ENCODE assay signal across 9 cellular contexts in the genomic region with DNA sequence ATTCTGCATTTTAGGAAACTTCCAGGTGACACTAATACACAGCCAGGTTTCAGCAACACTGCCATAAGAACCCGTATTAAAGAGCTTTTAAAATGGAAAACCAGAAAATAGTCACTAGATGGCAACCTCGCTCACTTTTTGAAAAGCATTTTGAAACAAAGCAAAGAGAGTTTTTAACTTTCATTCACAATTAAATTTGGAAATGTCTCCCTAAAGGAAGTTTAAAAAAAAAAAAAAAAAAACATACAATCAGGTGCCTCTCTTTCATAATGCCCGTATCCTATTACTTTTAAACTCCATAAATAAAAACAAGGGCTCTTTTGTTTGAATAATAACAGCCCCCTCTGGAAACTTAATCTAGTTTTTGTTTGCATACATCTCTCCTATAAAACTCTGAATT. TPM values are rescaled to one million over a fixed set of nuclear protein-coding genes. Genes with fewer than 3 reads are reported as not detected.
DNase-seq lines count a peak whose midpoint lies in the region; ATAC-seq, FAIRE-seq and TF ChIP-seq lines count a peak whose summit lies in the region.
"Had no signal": no experiment of that assay in that cellular context is flagged by ENCODE, and none has a peak within 500 bp of the region (broad histone marks: within the 10 kb centered on the region; RNA-seq: fewer than 3 reads in every experiment).

No MANE protein-coding gene starts in this region.

- H3K79me2 ChIP-seq in keratinocyte (ENCODE audit: control insufficient read depth, insufficient read depth, low read length) = no peaks in the 10 kb centered on the region

- peak; percentile 65 for DNase-seq in NCI-H510A treated with DMSO at 0.1 percent for 48 hours (lab: John Stamatoyannopoulos, UW)
- no peak for DNase-seq in NCI-H510A (lab: John Stamatoyannopoulos, UW)
- DNase-seq in NAMALWA (ENCODE audit: low spot score) = peak; percentile 57
- DNase-seq in adrenal gland = no peak
- no peak for DNase-seq in keratinocyte (ENCODE audit: low read depth, low spot score)
- no peak for DNase-seq in HK-2 (ENCODE audit: unreplicated experiment)
- DNase-seq in activated CD8-positive, alpha-beta memory T cell treated with anti-CD3 and anti-CD28 coated beads, Interleukin-2, amount 10 ng/mL, durations not matched to agents 7 days and 5 days = no peak

- intact Hi-C loops in adrenal gland (cut with DNase I) = loop anchor here (5.0 to 10.0 kb wide), 2 partner anchors 359 to 362 kb away; no protein-coding TSS in a partner anchor

- H3K9me3 ChIP-seq in adrenal gland (replicated peaks in 1 of 3) (no peaks in the 10 kb centered on the region), keratinocyte (ENCODE audit: control insufficient read depth, low read depth, low read length) (no peaks in the 10 kb centered on the region)

- no peak for ATAC-seq in HG03354 (IDR thresholded peaks at IDR 0.05; ENCODE audit: poor library complexity, severe bottlenecking, unreplicated experiment)
- no peak for ATAC-seq in activated CD8-positive, alpha-beta memory T cell treated with anti-CD3 and anti-CD28 coated beads, Interleukin-2, amount 10 ng/mL, durations not matched to agents 7 days and 5 days

- FAIRE-seq in keratinocyte (lab: Jason Lieb, UNC) = no peak

- H3K4me2 ChIP-seq in keratinocyte (ENCODE audit: control insufficient read depth, extremely low read depth, insufficient read depth, low read depth, low read length) = no peak overlapping the region

- no peaks in the 10 kb centered on the region for H4K20me1 ChIP-seq in keratinocyte (ENCODE audit: control insufficient read depth, extremely low read depth, insufficient read depth, low read length)

- H3K36me3 ChIP-seq in adrenal gland (replicated peaks in 1 of 2) (no peaks in the 10 kb centered on the region), keratinocyte (ENCODE audit: control insufficient read depth in 2 of 2, extremely low read depth in 1 of 2, insufficient read depth in 2 of 2, low read length in 2 of 2) (no peaks in the 10 kb centered on the region)

- peak in 5 of 6 experiments; percentile 45 to 68 (median 62) for TF ChIP-seq CTCF in adrenal gland (IDR thresholded peaks at IDR 0.05)
- TF ChIP-seq CTCF in keratinocyte (optimal IDR thresholded peaks at IDR 0.05 in 1 of 3, IDR thresholded peaks at IDR 0.05 in 1 of 3, conservative IDR thresholded peaks at IDR 0.05 in 1 of 3; ENCODE audit: extremely low read depth in 1 of 3, insufficient read depth in 2 of 3, low read length in 3 of 3) = peak in 2 of 3 experiments; percentile 26 to 38

- H3K4me1 Mint-ChIP-seq in activated CD8-positive, alpha-beta memory T cell treated with anti-CD3 and anti-CD28 coated beads, Interleukin-2, amount 10 ng/mL, durations not matched to agents 7 days and 5 days = peaks cover 13% of the 10 kb centered on the region

- no peak overlapping the region for H3K4me3 ChIP-seq in adrenal gland
- H3K4me3 ChIP-seq in keratinocyte (ENCODE audit: control insufficient read depth in 2 of 3, extremely low read depth in 1 of 3, insufficient read depth in 2 of 3, low read depth in 1 of 3, low read length in 3 of 3) = no peak overlapping the region

- dilution Hi-C loops in keratinocyte (cut with MboI; ENCODE audit: extremely low pct_ligation_motif_present, low sequenced_read_pairs) = loop anchor here (25.0 kb wide), 2 partner anchors 109 to 359 kb away; no protein-coding TSS in a partner anchor

- no peaks in the 10 kb centered on the region for H3K27me3 ChIP-seq in adrenal gland
- H3K27me3 ChIP-seq in keratinocyte (ENCODE audit: control insufficient read depth, extremely low read depth, insufficient read depth, low read length) = no peaks in the 10 kb centered on the region

- H3K4me1 ChIP-seq in adrenal gland (replicated peaks in 1 of 2) (peaks cover 11 to 12% of the 10 kb centered on the region in 2 donors), keratinocyte (ENCODE audit: control insufficient read depth, extremely low read depth, insufficient read depth, low read length) (peaks cover 3% of the 10 kb centered on the region)

- no peak overlapping the region for H3K9ac ChIP-seq in keratinocyte (ENCODE audit: control insufficient read depth, extremely low read depth, insufficient read depth, low read length)

- H3K9me1 ChIP-seq in keratinocyte (ENCODE audit: control insufficient read depth, extremely low read depth, insufficient read depth, low read length) = no peaks in the 10 kb centered on the region

- 0 to 1% (median 0%) methylated on average over 3 of the region's 3 CpGs for WGBS in adrenal gland, 4 donors

- H2AFZ ChIP-seq in keratinocyte (ENCODE audit: control insufficient read depth, low read length) = no peak overlapping the region

- H3K9me3 Mint-ChIP-seq in activated CD8-positive, alpha-beta memory T cell treated with anti-CD3 and anti-CD28 coated beads, Interleukin-2, amount 10 ng/mL, durations not matched to agents 7 days and 5 days (ENCODE audit: low read depth) = no peaks in the 10 kb centered on the region

- CTCF ChIA-PET in activated CD8-positive, alpha-beta memory T cell treated with anti-CD3 and anti-CD28 coated beads, Interleukin-2, amount 10 ng/mL, durations not matched to agents 7 days and 5 days (lab: Charles Lee) = interaction anchor here (0.6 to 3.2 kb wide), 13 partner anchors 9 to 662 kb away, joined by 3 to 22 read pairs (median 3); a partner anchor contains a TSS

- H3K27me3 Mint-ChIP-seq in activated CD8-positive, alpha-beta memory T cell treated with anti-CD3 and anti-CD28 coated beads, Interleukin-2, amount 10 ng/mL, durations not matched to agents 7 days and 5 days = peaks cover 30% of the 10 kb centered on the region

- H3K4me3 Mint-ChIP-seq in activated CD8-positive, alpha-beta memory T cell treated with anti-CD3 and anti-CD28 coated beads, Interleukin-2, amount 10 ng/mL, durations not matched to agents 7 days and 5 days = no peak overlapping the region
- H3K4me3 Mint-ChIP-seq: CD4-positive, CD25-positive, alpha-beta regulatory T cell had no signal

- no peaks in the 10 kb centered on the region for H3K36me3 Mint-ChIP-seq in activated CD8-positive, alpha-beta memory T cell treated with anti-CD3 and anti-CD28 coated beads, Interleukin-2, amount 10 ng/mL, durations not matched to agents 7 days and 5 days
- H3K36me3 Mint-ChIP-seq: CD4-positive, CD25-positive, alpha-beta regulatory T cell had no signal

- H3K27ac Mint-ChIP-seq in activated CD8-positive, alpha-beta memory T cell treated with anti-CD3 and anti-CD28 coated beads, Interleukin-2, amount 10 ng/mL, durations not matched to agents 7 days and 5 days = no peak overlapping the region
- H3K27ac Mint-ChIP-seq: CD4-positive, CD25-positive, alpha-beta regulatory T cell had no signal

- H3K27ac ChIP-seq in adrenal gland (no peak overlapping the region), keratinocyte (ENCODE audit: control insufficient read depth, insufficient read depth, low read length) (no peak overlapping the region)

- TF ChIP-seq POLR2A in adrenal gland (IDR thresholded peaks at IDR 0.05) = no peak

RNA-seq across cellular contexts. Expression of a gene that starts 20.3 kb away (rescaled TPM):
- not detected for total RNA-seq in adrenal gland
- polyA plus RNA-seq in adrenal gland = not detected
- polyA plus RNA-seq in keratinocyte = not detected in 3 replicates
- not detected for polyA plus RNA-seq in keratinocyte (2011; ENCODE audit: low read depth)
- polyA plus RNA-seq in keratinocyte (2011; cell fraction: cytosol; rRNA removed) = not detected in 2 replicates
- polyA plus RNA-seq in keratinocyte (2011; cell fraction: nucleus; rRNA removed) = not detected in 2 replicates
- polyA plus RNA-seq in keratinocyte (2012; ENCODE audit: low replicate concordance) = not detected in 2 replicates
- not detected in 3 replicates for polyA minus RNA-seq in keratinocyte
- polyA minus RNA-seq in keratinocyte (2011; cell fraction: cytosol; rRNA and poly(A)+ RNA removed) = not detected
- polyA minus RNA-seq in keratinocyte (2011; cell fraction: nucleus; rRNA and poly(A)+ RNA removed) = not detected in 2 replicates
- not detected for total RNA-seq in activated CD8-positive, alpha-beta memory T cell treated with anti-CD3 and anti-CD28 coated beads, Interleukin-2, amount 10 ng/mL, durations not matched to agents 7 days and 5 days
- total RNA-seq: CD4-positive, CD25-positive, alpha-beta regulatory T cell had no signal
- polyA plus RNA-seq: CD4-positive, CD25-positive, alpha-beta regulatory T cell had no signal

RNA-seq across cellular contexts. Expression of a gene that starts 53.8 kb away (rescaled TPM):
- not detected for total RNA-seq in adrenal gland
- polyA plus RNA-seq in adrenal gland (not detected), keratinocyte (not detected in 3 replicates)
- polyA plus RNA-seq in keratinocyte (2011; ENCODE audit: low read depth) = not detected
- polyA plus RNA-seq in keratinocyte (2011; cell fraction: cytosol; rRNA removed) = not detected in 2 replicates
- not detected in 2 replicates for polyA plus RNA-seq in keratinocyte (2011; cell fraction: nucleus; rRNA removed)
- not detected in 2 replicates for polyA plus RNA-seq in keratinocyte (2012; ENCODE audit: low replicate concordance)
- polyA minus RNA-seq in keratinocyte = not detected in 3 replicates
- polyA minus RNA-seq in keratinocyte (2011; cell fraction: cytosol; rRNA and poly(A)+ RNA removed) = not detected
- not detected in 2 replicates for polyA minus RNA-seq in keratinocyte (2011; cell fraction: nucleus; rRNA and poly(A)+ RNA removed)
- total RNA-seq in activated CD8-positive, alpha-beta memory T cell treated with anti-CD3 and anti-CD28 coated beads, Interleukin-2, amount 10 ng/mL, durations not matched to agents 7 days and 5 days = not detected
- total RNA-seq: CD4-positive, CD25-positive, alpha-beta regulatory T cell had no signal
- polyA plus RNA-seq: CD4-positive, CD25-positive, alpha-beta regulatory T cell had no signal

Comparison
In these comparisons a context has a peak if more than half of its experiments do, and no peak if none do; other contexts are left out.
1. DNase-seq: peak in NCI-H510A treated with DMSO at 0.1 percent for 48 hours (single experiment) and NAMALWA (single experiment); none in NCI-H510A (single experiment), adrenal gland (0 of 7), keratinocyte (single experiment), HK-2 (single experiment) and activated CD8-positive, alpha-beta memory T cell treated with anti-CD3 and anti-CD28 coated beads, Interleukin-2, amount 10 ng/mL, durations not matched to agents 7 days and 5 days (single experiment).